ENCODE assay signal across 8 cellular contexts in genomic region chr5:159184858-159185381, GRCh38. TPM values are rescaled to one million over a fixed set of nuclear protein-coding genes. Genes with fewer than 3 reads are reported as not detected.
A peak's percentile ranks its signal among the peaks of the same experiment; 100 is the strongest.
DNase-seq lines count a peak whose midpoint lies in the region; ATAC-seq, FAIRE-seq and TF ChIP-seq lines count a peak whose summit lies in the region.

No MANE protein-coding gene starts in this region.

- peaks cover 60% of the 10 kb centered on the region for H3K36me3 Mint-ChIP-seq in activated T-helper 2 cell treated with anti-CD3 and anti-CD28 coated beads, Interferon-gamma antibody, Interleukin-2, Interleukin-4, amounts not matched to agents 10 μg/mL and 5 μg/mL and 100 μg/mL, durations not matched to agents 14 hours and 24 hours and 36 hours (ENCODE audit: low read depth)

- peak; percentile 26 for DNase-seq in CD1c-positive myeloid dendritic cell (ENCODE audit: extremely low spot score)
- no peak for DNase-seq in activated T-helper 2 cell treated with anti-CD3 and anti-CD28 coated beads, Interferon-gamma antibody, Interleukin-2, Interleukin-4, amounts not matched to agents 10 μg/mL and 5 μg/mL and 100 μg/mL, durations not matched to agents 14 hours and 24 hours and 36 hours (ENCODE audit: low spot score)
- DNase-seq in left kidney (ENCODE audit: low read depth, low spot score) = peak; percentile 72
- DNase-seq in T-helper 9 cell = no peak
- DNase-seq in kidney = no peak
- DNase-seq in NCI-H1048 (lab: John Stamatoyannopoulos, UW) = no peak

- no peak overlapping the region for H3K27ac ChIP-seq in kidney (ENCODE audit: low read depth in 2 of 2, low read length in 2 of 2)

- H3K4me1 ChIP-seq in kidney (ENCODE audit: control insufficient read depth in 1 of 2, insufficient read depth in 1 of 2, low read depth in 1 of 2, low read length in 2 of 2) = no peaks in the 10 kb centered on the region

- no peak overlapping the region for H3K4me3 ChIP-seq in kidney (ENCODE audit: low read length in 2 of 2)

- peaks cover 63% of the 10 kb centered on the region for H3K4me1 Mint-ChIP-seq in activated T-helper 2 cell treated with anti-CD3 and anti-CD28 coated beads, Interferon-gamma antibody, Interleukin-2, Interleukin-4, amounts not matched to agents 10 μg/mL and 5 μg/mL and 100 μg/mL, durations not matched to agents 14 hours and 24 hours and 36 hours (ENCODE audit: low read depth)

- no peaks in the 10 kb centered on the region for H3K36me3 ChIP-seq in kidney (ENCODE audit: control insufficient read depth in 1 of 2, insufficient read depth in 2 of 2, low read length in 2 of 2)

- H3K27ac Mint-ChIP-seq in activated T-helper 2 cell treated with anti-CD3 and anti-CD28 coated beads, Interferon-gamma antibody, Interleukin-2, Interleukin-4, amounts not matched to agents 10 μg/mL and 5 μg/mL and 100 μg/mL, durations not matched to agents 14 hours and 24 hours and 36 hours = peak overlapping the region; percentile 77

- ATAC-seq in HG02678 (IDR thresholded peaks at IDR 0.05; ENCODE audit: unreplicated experiment) (peak; percentile 60), GM21515 (IDR thresholded peaks at IDR 0.05; ENCODE audit: unreplicated experiment) (no peak)

- no peak for FAIRE-seq in kidney (lab: Jason Lieb, UNC)

- H3K4me3 Mint-ChIP-seq in activated T-helper 2 cell treated with anti-CD3 and anti-CD28 coated beads, Interferon-gamma antibody, Interleukin-2, Interleukin-4, amounts not matched to agents 10 μg/mL and 5 μg/mL and 100 μg/mL, durations not matched to agents 14 hours and 24 hours and 36 hours (ENCODE audit: low read depth) = peak overlapping the region; percentile 9

- H3K9ac ChIP-seq in kidney (ENCODE audit: low read length in 2 of 2) = no peak overlapping the region

- no peaks in the 10 kb centered on the region for H3K27me3 Mint-ChIP-seq in activated T-helper 2 cell treated with anti-CD3 and anti-CD28 coated beads, Interferon-gamma antibody, Interleukin-2, Interleukin-4, amounts not matched to agents 10 μg/mL and 5 μg/mL and 100 μg/mL, durations not matched to agents 14 hours and 24 hours and 36 hours (ENCODE audit: low read depth)

- H3K9me3 Mint-ChIP-seq in activated T-helper 2 cell treated with anti-CD3 and anti-CD28 coated beads, Interferon-gamma antibody, Interleukin-2, Interleukin-4, amounts not matched to agents 10 μg/mL and 5 μg/mL and 100 μg/mL, durations not matched to agents 14 hours and 24 hours and 36 hours = no peaks in the 10 kb centered on the region

- H3K9me3 ChIP-seq in kidney (ENCODE audit: control insufficient read depth in 1 of 2, low read length in 2 of 2) = no peaks in the 10 kb centered on the region

- intact Hi-C loops in activated T-helper 2 cell treated with anti-CD3 and anti-CD28 coated beads, Interferon-gamma antibody, Interleukin-2, Interleukin-4, amounts not matched to agents 10 μg/mL and 5 μg/mL and 100 μg/mL, durations not matched to agents 14 hours and 24 hours and 36 hours (cut with micrococcal nuclease) = no loop called here
- intact Hi-C loops in kidney (cut with DNase I) = no loop called here

- TF ChIP-seq CTCF in kidney (IDR thresholded peaks at IDR 0.05; ENCODE audit: borderline replicate concordance, extremely low read depth, insufficient read depth) = no peak

RNA-seq across cellular contexts. Expression of gene RNF145, which starts 24.4 kb away (rescaled TPM):
- 113 and 124 TPM in 2 replicates for total RNA-seq in activated T-helper 2 cell treated with anti-CD3 and anti-CD28 coated beads, Interferon-gamma antibody, Interleukin-2, Interleukin-4, amounts not matched to agents 10 μg/mL and 5 μg/mL and 100 μg/mL, durations not matched to agents 14 hours and 24 hours and 36 hours
- total RNA-seq in kidney = 66.5 TPM
- 29.6 TPM for polyA plus RNA-seq in kidney (ENCODE audit: insufficient read depth, low read depth, low replicate concordance)

Comparison
In these comparisons a context has a peak if more than half of its experiments do, and no peak if none do; other contexts are left out.
1. DNase-seq: peak in CD1c-positive myeloid dendritic cell (single experiment) and left kidney (single experiment); none in activated T-helper 2 cell treated with anti-CD3 and anti-CD28 coated beads, Interferon-gamma antibody, Interleukin-2, Interleukin-4, amounts not matched to agents 10 μg/mL and 5 μg/mL and 100 μg/mL, durations not matched to agents 14 hours and 24 hours and 36 hours (single experiment), T-helper 9 cell (single experiment), kidney (single experiment) and NCI-H1048 (single experiment).